Comparison of ENCODE assay signal across 8 cellular contexts in the genomic region with DNA sequence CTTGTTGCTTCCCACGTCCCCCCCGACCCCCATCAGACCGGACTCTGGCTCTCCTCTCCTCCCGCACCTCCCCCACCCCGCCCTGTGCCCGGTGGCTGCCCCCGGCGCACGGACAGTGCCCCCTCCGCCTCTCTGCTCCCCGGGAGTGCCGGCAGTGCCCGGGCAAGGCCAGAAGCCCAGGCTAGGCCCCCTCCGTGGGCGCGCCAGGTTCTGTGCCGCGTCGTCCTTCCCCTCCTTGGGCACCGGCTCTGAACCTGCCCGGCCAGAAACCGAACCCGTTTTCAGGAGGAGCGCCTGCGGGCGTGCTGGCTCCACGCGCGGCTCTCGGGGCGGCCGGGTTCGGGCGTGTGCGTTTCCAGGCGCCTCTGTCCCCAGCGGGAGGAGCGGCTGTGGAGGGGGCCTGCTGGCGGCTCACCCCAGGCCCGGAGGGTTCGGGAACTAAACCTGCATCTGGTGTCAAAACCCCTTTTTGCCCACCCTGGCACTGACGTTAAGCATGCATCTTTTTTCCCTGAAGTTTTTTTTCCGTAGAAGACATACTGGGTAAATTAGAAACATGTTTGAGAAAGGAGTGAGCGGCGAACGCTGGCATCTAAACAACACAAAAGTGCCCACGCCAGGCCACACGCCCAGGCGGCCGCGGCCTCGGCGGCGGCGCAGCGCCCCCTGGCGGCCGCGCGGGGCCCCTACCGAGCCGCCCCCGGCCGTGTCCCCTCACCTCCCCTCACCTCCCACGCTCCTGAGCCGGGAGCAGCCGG.
DNase-seq lines count a peak whose midpoint lies in the region; ATAC-seq and TF ChIP-seq lines count a peak whose summit lies in the region.

No MANE protein-coding gene starts in this region.

- no peaks in the 10 kb centered on the region for H3K27me3 Mint-ChIP-seq in IgD-negative memory B cell
- H3K27me3 Mint-ChIP-seq in type B pancreatic cell = peaks cover 9% of the 10 kb centered on the region

- no peaks in the 10 kb centered on the region for H3K9me3 ChIP-seq in adrenal gland (replicated peaks in 1 of 3)
- peaks cover 0 to 5% (median 0%) of the 10 kb centered on the region in 11 donors for H3K9me3 ChIP-seq in heart right ventricle

- H3K4me3 ChIP-seq in adrenal gland (peak overlapping the region in 2 of 4 donors; percentile 61 to 68), heart right ventricle (peak overlapping the region; percentile 51 to 99 (median 79))

- peak in 1 of 2 donors; percentile 32 for TF ChIP-seq POLR2A in adrenal gland (IDR thresholded peaks at IDR 0.05)

- H3K27me3 ChIP-seq in adrenal gland (no peaks in the 10 kb centered on the region), heart right ventricle (no peaks in the 10 kb centered on the region)

- H3K4me1 Mint-ChIP-seq in IgD-negative memory B cell = peaks cover 0 to 6% (median 4%) of the 10 kb centered on the region in 3 donors
- peaks cover 9% of the 10 kb centered on the region for H3K4me1 Mint-ChIP-seq in type B pancreatic cell (ENCODE audit: unreplicated experiment)

- peak; percentile 62 for DNase-seq in Caki2 (ENCODE audit: low read depth)
- DNase-seq in GM20000 (ENCODE audit: low spot score) = peak; percentile 93
- DNase-seq in T-helper 1 cell = peak; percentile 25 to 62 (median 48)
- peak; percentile 62 to 85 (median 74) for DNase-seq in adrenal gland
- DNase-seq in heart right ventricle = peak; percentile 53 to 68
- DNase-seq in pons (ENCODE audit: low spot score) = peak; percentile 49
- peak; percentile 78 for DNase-seq in type B pancreatic cell (ENCODE audit: extremely low spot score, unreplicated experiment)

- intact Hi-C loops in adrenal gland (cut with DNase I) = loop anchor here (2.0 to 10.0 kb wide), 7 partner anchors 90 to 340 kb away; a partner anchor contains a TSS
- intact Hi-C loops in heart right ventricle (cut with DNase I) = loop anchor here (1.0 to 10.0 kb wide), 14 partner anchors 90 to 530 kb away; a partner anchor contains a TSS

- H3K36me3 Mint-ChIP-seq in IgD-negative memory B cell (no peaks in the 10 kb centered on the region), type B pancreatic cell (no peaks in the 10 kb centered on the region)

- 0 to 1% (median 0%) methylated on average over 18 to 67 of the region's 67 CpGs for WGBS in adrenal gland, 4 donors
- 0% methylated on average over 64 to 67 of the region's 67 CpGs for WGBS in heart right ventricle, 2 donors

- no peaks in the 10 kb centered on the region for H3K36me3 ChIP-seq in adrenal gland (replicated peaks in 1 of 2)
- no peaks in the 10 kb centered on the region for H3K36me3 ChIP-seq in heart right ventricle

- TF ChIP-seq CTCF in GM20000 (IDR thresholded peaks at IDR 0.05; ENCODE audit: extremely low read depth, missing control alignments) (peak; percentile 85), adrenal gland (IDR thresholded peaks at IDR 0.05) (peak in 5 of 6 experiments; percentile 17 to 97 (median 96)), heart right ventricle (IDR thresholded peaks at IDR 0.05) (peak in 8 of 9 donors; percentile 50 to 99 (median 67)), type B pancreatic cell (conservative IDR thresholded peaks at IDR 0.05) (peak; percentile 95)

- peak overlapping the region in 2 of 3 donors; percentile 25 to 94 for H3K27ac Mint-ChIP-seq in IgD-negative memory B cell
- peak overlapping the region; percentile 52 for H3K27ac Mint-ChIP-seq in type B pancreatic cell

- no peaks in the 10 kb centered on the region for H3K9me3 Mint-ChIP-seq in IgD-negative memory B cell
- no peaks in the 10 kb centered on the region for H3K9me3 Mint-ChIP-seq in type B pancreatic cell

- peaks cover 6 to 7% of the 10 kb centered on the region in 2 donors for H3K4me1 ChIP-seq in adrenal gland (replicated peaks in 1 of 2)
- peaks cover 0 to 60% (median 8%) of the 10 kb centered on the region in 9 donors for H3K4me1 ChIP-seq in heart right ventricle

- ATAC-seq in heart right ventricle = peak; percentile 75 to 93 (median 87)

- in situ Hi-C loops in Caki2 (cut with HindIII; ENCODE audit: low pct_unique_long_range_greater_than_20kb, low sequenced_read_pairs) = no loop called here

- peak overlapping the region in 4 of 5 donors; percentile 76 to 89 (median 82) for H3K27ac ChIP-seq in adrenal gland
- H3K27ac ChIP-seq in heart right ventricle = peak overlapping the region; percentile 78 to 97 (median 91)

- H3K4me3 Mint-ChIP-seq in IgD-negative memory B cell (peak overlapping the region in 2 of 4 donors; percentile 80 to 92), type B pancreatic cell (no peak overlapping the region)
